1 cellular context compared by ENCODE assay signal in genomic region chrX:21374163-21374993, GRCh38.
TF ChIP-seq lines count a peak whose summit lies in the region.

Gene CNKSR2, plus strand, starts transcription at chrX:21374418. Its CDS starts 480 bp downstream, at chrX:21374898.

TF ChIP-seq in IMR-90, 13 proteins besides CTCF, POLR2A, EP300 and RAD21 (continued from another document):
- TF ChIP-seq, protein P1, sequence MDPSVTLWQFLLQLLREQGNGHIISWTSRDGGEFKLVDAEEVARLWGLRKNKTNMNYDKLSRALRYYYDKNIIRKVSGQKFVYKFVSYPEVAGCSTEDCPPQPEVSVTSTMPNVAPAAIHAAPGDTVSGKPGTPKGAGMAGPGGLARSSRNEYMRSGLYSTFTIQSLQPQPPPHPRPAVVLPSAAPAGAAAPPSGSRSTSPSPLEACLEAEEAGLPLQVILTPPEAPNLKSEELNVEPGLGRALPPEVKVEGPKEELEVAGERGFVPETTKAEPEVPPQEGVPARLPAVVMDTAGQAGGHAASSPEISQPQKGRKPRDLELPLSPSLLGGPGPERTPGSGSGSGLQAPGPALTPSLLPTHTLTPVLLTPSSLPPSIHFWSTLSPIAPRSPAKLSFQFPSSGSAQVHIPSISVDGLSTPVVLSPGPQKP (IDR thresholded peaks at IDR 0.05; ENCODE audit: borderline replicate concordance, low read depth, low read length) = no peak
- TF ChIP-seq CEBPB (IDR thresholded peaks at IDR 0.05; ENCODE audit: low read depth, low read length) (no peak), MXI1 (IDR thresholded peaks at IDR 0.05; ENCODE audit: borderline replicate concordance, low read depth, low read length) (no peak), SMC3 (IDR thresholded peaks at IDR 0.05; ENCODE audit: low read depth, low read length) (no peak), RCOR1 (IDR thresholded peaks at IDR 0.05; ENCODE audit: insufficient replicate concordance, low read length) (no peak), RFX5 (IDR thresholded peaks at IDR 0.05; ENCODE audit: low read depth, low read length) (no peak), FOS (IDR thresholded peaks at IDR 0.05; ENCODE audit: low read depth, low read length) (no peak), MAFK (IDR thresholded peaks at IDR 0.05; ENCODE audit: low read depth, low read length) (no peak), BHLHE40 (IDR thresholded peaks at IDR 0.05; ENCODE audit: low read depth, low read length) (no peak)
